Comparison of ENCODE assay signal across 22 cellular contexts in genomic region chr7:74518654-74519053, GRCh38.
"Had no signal": no experiment of that assay in that cellular context is flagged by ENCODE, and none has a peak within 500 bp of the region (broad histone marks: within the 10 kb centered on the region; RNA-seq: fewer than 3 reads in every experiment).

No MANE protein-coding gene starts in this region.

- H3K27ac ChIP-seq: brain microvascular endothelial cell, coronary artery, dorsolateral prefrontal cortex had no signal

- H3K27me3 ChIP-seq: brain microvascular endothelial cell, dorsolateral prefrontal cortex had no signal

- DNase-seq: activated CD4-positive, alpha-beta memory T cell treated with anti-CD3 and anti-CD28 coated beads, Interleukin-2, amount 10 ng/mL, durations not matched to agents 7 days and 5 days; activated CD4-positive, alpha-beta T cell treated with anti-CD3 and anti-CD28 coated beads for 1 hour; activated CD4-positive, alpha-beta T cell treated with anti-CD3 and anti-CD28 coated beads for 4 hours; activated CD4-positive, alpha-beta T cell treated with anti-CD3 and anti-CD28 coated beads, Interleukin-2, amount 10 ng/mL, durations not matched to agents 7 days and 5 days; activated CD4-positive, alpha-beta T cell treated with anti-CD3 and anti-CD28 coated beads, Interleukin-2, amount 50 U/mL, for 4 hours; activated effector memory CD4-positive, alpha-beta T cell treated with anti-CD3 and anti-CD28 coated beads, Interleukin-2, amount 50 U/mL, for 16 hours; activated naive CD4-positive, alpha-beta T cell treated with anti-CD3 and anti-CD28 coated beads, Interleukin-2, amount 10 ng/mL, durations not matched to agents 7 days and 5 days; activated T-cell treated with anti-CD3 and anti-CD28 coated beads, Interleukin-2, amount 50 U/mL, for 1 hour; activated T-cell treated with anti-CD3 and anti-CD28 coated beads, Interleukin-2, amount 50 U/mL, for 48 hours; amniotic stem cell; anterior cingulate cortex; brain microvascular endothelial cell; dorsolateral prefrontal cortex; effector memory CD4-positive, alpha-beta T cell; endodermal cell; foreskin fibroblast; head of caudate nucleus; T-helper 2 cell had no signal

- ATAC-seq: esophagus mucosa had no signal

- H3K4me3 ChIP-seq: coronary artery, dorsolateral prefrontal cortex had no signal

- FAIRE-seq: astrocyte, frontal cortex had no signal
